In genomic region chr2:186382932-186383331, GRCh38 we compare ENCODE assay signal across 1 cellular context.
TF ChIP-seq lines count a peak whose summit lies in the region.

No MANE protein-coding gene starts in this region.

TF ChIP-seq in HepG2, 621 proteins besides CTCF, POLR2A, EP300 and RAD21 (continued from another document and continues in another):
- TF ChIP-seq KIAA2018 (CRISPR knock-in tag; IDR thresholded peaks at IDR 0.05; ENCODE audit: borderline replicate concordance) (no peak), MAF1 (CRISPR knock-in tag; IDR thresholded peaks at IDR 0.05; ENCODE audit: borderline replicate concordance) (no peak), E2F1 (CRISPR knock-in tag; IDR thresholded peaks at IDR 0.05) (no peak), CEBPG (CRISPR knock-in tag; IDR thresholded peaks at IDR 0.05) (peak; percentile 87), ZNF292 (CRISPR knock-in tag; IDR thresholded peaks at IDR 0.05; ENCODE audit: borderline replicate concordance, low read depth) (peak; percentile 86; the same call in 1 of the 2 replicates), ZNF512B (CRISPR knock-in tag; IDR thresholded peaks at IDR 0.05; ENCODE audit: borderline replicate concordance) (0 out of 2 replicates have a peak, but pooled peaks have one; percentile 40), AGO1 (IDR thresholded peaks at IDR 0.05; ENCODE audit: low read depth, low read length, poor library complexity, severe bottlenecking) (no peak), ZBTB37 (CRISPR knock-in tag; IDR thresholded peaks at IDR 0.05) (no peak), ZNF432 (CRISPR knock-in tag; IDR thresholded peaks at IDR 0.05; ENCODE audit: borderline replicate concordance) (no peak), NFKB2 (CRISPR knock-in tag; IDR thresholded peaks at IDR 0.05; ENCODE audit: borderline replicate concordance) (no peak), SIN3A (IDR thresholded peaks at IDR 0.05; ENCODE audit: borderline replicate concordance, low read depth, low read length) (0 out of 2 replicates have a peak, but pooled peaks have one; percentile 57), HMGXB3 (CRISPR knock-in tag; IDR thresholded peaks at IDR 0.05; ENCODE audit: borderline replicate concordance) (0 out of 2 replicates have a peak, but pooled peaks have one; percentile 39), NFYC (CRISPR knock-in tag; IDR thresholded peaks at IDR 0.05) (no peak), ZNF383 (CRISPR knock-in tag; IDR thresholded peaks at IDR 0.05; ENCODE audit: borderline replicate concordance) (no peak), TOPORS (CRISPR knock-in tag; IDR thresholded peaks at IDR 0.05) (no peak), SOX13 (IDR thresholded peaks at IDR 0.05) (no peak; the same call in 1 of the 2 replicates), SOX13 (CRISPR knock-in tag; conservative IDR thresholded peaks at IDR 0.05 in 1 of 2, IDR thresholded peaks at IDR 0.05 in 1 of 2) (peak in 1 of 2 experiments; percentile 91; a peak in 2 of 4 replicates), ZBTB8A (CRISPR knock-in tag; IDR thresholded peaks at IDR 0.05; ENCODE audit: borderline replicate concordance, low read depth) (no peak), ARNT2 (CRISPR knock-in tag; IDR thresholded peaks at IDR 0.05; ENCODE audit: low read depth) (0 out of 2 replicates have a peak, but pooled peaks have one; percentile 42), ZUFSP (CRISPR knock-in tag; IDR thresholded peaks at IDR 0.05; ENCODE audit: borderline replicate concordance) (no peak), ETV5 (CRISPR knock-in tag; IDR thresholded peaks at IDR 0.05; ENCODE audit: borderline replicate concordance) (peak; percentile 63; the same call in 1 of the 2 replicates), JUNB (CRISPR knock-in tag; IDR thresholded peaks at IDR 0.05; ENCODE audit: borderline replicate concordance) (no peak), FOSL1 (CRISPR knock-in tag; IDR thresholded peaks at IDR 0.05; ENCODE audit: borderline replicate concordance) (no peak), CSRNP1 (CRISPR knock-in tag; IDR thresholded peaks at IDR 0.05) (no peak), STAG1 (CRISPR knock-in tag; IDR thresholded peaks at IDR 0.05) (no peak), ARNT (IDR thresholded peaks at IDR 0.05) (no peak), XBP1 (CRISPR knock-in tag; IDR thresholded peaks at IDR 0.05) (no peak), STAT6 (CRISPR knock-in tag; IDR thresholded peaks at IDR 0.05; ENCODE audit: borderline replicate concordance) (no peak), ZNF180 (CRISPR knock-in tag; IDR thresholded peaks at IDR 0.05; ENCODE audit: borderline replicate concordance, low read depth) (no peak)
